Comparison of ENCODE assay signal across 1 cellular context in the genomic region with DNA sequence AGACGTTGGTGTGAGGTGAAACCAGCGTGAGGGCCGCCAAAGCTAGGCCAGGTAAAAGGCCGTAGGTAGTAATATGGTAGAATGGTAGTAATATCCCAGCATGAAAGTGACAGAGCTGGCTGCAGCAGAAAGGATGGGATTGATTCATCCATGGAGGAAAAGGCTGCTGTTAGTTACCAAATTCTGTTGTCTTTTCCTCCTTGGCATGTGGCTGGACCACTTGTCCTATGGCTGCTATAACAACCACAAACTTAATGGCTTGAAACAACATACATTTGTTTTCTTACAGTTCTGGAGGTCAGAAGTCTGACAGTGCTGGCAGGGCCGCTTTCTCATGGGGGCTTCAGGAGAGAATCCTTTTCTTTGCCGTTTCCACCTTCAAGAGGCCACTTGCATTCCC.
TF ChIP-seq lines count a peak whose summit lies in the region.

No MANE protein-coding gene starts in this region.

TF ChIP-seq in IMR-90, 13 proteins besides CTCF, POLR2A, EP300 and RAD21 (continued from another document):
- TF ChIP-seq, protein P1, sequence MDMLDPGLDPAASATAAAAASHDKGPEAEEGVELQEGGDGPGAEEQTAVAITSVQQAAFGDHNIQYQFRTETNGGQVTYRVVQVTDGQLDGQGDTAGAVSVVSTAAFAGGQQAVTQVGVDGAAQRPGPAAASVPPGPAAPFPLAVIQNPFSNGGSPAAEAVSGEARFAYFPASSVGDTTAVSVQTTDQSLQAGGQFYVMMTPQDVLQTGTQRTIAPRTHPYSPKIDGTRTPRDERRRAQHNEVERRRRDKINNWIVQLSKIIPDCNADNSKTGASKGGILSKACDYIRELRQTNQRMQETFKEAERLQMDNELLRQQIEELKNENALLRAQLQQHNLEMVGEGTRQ (IDR thresholded peaks at IDR 0.05; ENCODE audit: low read depth, low read length): no peak
- TF ChIP-seq CEBPB (IDR thresholded peaks at IDR 0.05; ENCODE audit: low read depth, low read length) (no peak), MAFK (IDR thresholded peaks at IDR 0.05; ENCODE audit: low read depth, low read length) (no peak), MXI1 (IDR thresholded peaks at IDR 0.05; ENCODE audit: borderline replicate concordance, low read depth, low read length) (no peak)
